1 cellular context compared by ENCODE assay signal in genomic region chr17:50199211-50199633, GRCh38.
A peak's percentile ranks its signal among the peaks of the same experiment; 100 is the strongest.
TF ChIP-seq lines count a peak whose summit lies in the region.

No MANE protein-coding gene starts in this region.

TF ChIP-seq in IMR-90, 13 proteins besides CTCF, POLR2A, EP300 and RAD21:
- TF ChIP-seq USF2 (IDR thresholded peaks at IDR 0.05; ENCODE audit: low read depth, low read length) (no peak), SMC3 (IDR thresholded peaks at IDR 0.05; ENCODE audit: low read depth, low read length) (no peak), BHLHE40 (IDR thresholded peaks at IDR 0.05; ENCODE audit: low read depth, low read length) (no peak), MAFK (IDR thresholded peaks at IDR 0.05; ENCODE audit: low read depth, low read length) (no peak), RCOR1 (IDR thresholded peaks at IDR 0.05; ENCODE audit: insufficient replicate concordance, low read length) (no peak), CHD1 (IDR thresholded peaks at IDR 0.05; ENCODE audit: low read depth, low read length) (no peak), MAZ (IDR thresholded peaks at IDR 0.05; ENCODE audit: borderline replicate concordance, low read depth, low read length) (0 out of 2 replicates have a peak, but pooled peaks have one; percentile 23)
TF ChIP-seq in IMR-90: peak in this region for 1.
